In the genomic region with DNA sequence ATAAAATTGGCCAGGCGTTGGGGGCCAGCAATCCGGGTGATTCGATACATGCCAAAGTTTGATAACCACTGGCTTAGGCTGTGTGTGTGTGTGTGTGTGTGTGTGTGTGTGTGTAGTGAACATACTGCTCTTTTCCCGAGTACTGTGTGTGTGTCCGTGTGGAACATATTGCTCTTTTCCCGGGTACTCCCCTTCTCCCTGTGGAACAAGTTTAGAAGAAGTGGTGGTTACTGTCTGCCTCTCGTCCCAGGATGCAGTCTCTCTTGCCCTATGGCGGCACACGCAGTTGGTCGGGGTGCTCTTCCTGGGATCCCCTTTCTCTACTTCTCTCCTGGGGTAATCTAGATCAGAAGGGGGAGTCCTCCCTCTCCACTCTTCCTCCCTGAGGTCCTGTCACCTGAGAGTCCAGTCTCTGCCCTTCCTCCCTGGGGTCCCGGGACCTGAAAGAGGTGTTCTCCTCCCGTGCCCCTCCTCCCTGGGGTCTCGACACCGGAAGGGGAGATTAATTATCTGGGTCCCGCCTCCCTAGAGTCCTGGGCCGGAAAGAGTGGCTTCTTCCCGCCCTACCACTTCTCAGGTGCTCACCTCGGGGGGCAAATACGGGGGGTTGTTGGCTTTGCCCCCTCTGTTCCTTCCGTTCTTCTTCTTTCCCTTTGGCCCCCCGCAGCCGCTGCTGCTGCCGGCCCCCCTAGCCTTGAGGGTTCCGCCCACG, we compare ENCODE assay signal across 1 cellular context.
A peak's percentile ranks its signal among the peaks of the same experiment; 100 is the strongest.
TF ChIP-seq lines count a peak whose summit lies in the region.

No MANE protein-coding gene starts in this region.

TF ChIP-seq in HEK293, 187 proteins besides CTCF, POLR2A, EP300 and RAD21 (continued from another document and continues in another):
- TF ChIP-seq, protein P1, sequence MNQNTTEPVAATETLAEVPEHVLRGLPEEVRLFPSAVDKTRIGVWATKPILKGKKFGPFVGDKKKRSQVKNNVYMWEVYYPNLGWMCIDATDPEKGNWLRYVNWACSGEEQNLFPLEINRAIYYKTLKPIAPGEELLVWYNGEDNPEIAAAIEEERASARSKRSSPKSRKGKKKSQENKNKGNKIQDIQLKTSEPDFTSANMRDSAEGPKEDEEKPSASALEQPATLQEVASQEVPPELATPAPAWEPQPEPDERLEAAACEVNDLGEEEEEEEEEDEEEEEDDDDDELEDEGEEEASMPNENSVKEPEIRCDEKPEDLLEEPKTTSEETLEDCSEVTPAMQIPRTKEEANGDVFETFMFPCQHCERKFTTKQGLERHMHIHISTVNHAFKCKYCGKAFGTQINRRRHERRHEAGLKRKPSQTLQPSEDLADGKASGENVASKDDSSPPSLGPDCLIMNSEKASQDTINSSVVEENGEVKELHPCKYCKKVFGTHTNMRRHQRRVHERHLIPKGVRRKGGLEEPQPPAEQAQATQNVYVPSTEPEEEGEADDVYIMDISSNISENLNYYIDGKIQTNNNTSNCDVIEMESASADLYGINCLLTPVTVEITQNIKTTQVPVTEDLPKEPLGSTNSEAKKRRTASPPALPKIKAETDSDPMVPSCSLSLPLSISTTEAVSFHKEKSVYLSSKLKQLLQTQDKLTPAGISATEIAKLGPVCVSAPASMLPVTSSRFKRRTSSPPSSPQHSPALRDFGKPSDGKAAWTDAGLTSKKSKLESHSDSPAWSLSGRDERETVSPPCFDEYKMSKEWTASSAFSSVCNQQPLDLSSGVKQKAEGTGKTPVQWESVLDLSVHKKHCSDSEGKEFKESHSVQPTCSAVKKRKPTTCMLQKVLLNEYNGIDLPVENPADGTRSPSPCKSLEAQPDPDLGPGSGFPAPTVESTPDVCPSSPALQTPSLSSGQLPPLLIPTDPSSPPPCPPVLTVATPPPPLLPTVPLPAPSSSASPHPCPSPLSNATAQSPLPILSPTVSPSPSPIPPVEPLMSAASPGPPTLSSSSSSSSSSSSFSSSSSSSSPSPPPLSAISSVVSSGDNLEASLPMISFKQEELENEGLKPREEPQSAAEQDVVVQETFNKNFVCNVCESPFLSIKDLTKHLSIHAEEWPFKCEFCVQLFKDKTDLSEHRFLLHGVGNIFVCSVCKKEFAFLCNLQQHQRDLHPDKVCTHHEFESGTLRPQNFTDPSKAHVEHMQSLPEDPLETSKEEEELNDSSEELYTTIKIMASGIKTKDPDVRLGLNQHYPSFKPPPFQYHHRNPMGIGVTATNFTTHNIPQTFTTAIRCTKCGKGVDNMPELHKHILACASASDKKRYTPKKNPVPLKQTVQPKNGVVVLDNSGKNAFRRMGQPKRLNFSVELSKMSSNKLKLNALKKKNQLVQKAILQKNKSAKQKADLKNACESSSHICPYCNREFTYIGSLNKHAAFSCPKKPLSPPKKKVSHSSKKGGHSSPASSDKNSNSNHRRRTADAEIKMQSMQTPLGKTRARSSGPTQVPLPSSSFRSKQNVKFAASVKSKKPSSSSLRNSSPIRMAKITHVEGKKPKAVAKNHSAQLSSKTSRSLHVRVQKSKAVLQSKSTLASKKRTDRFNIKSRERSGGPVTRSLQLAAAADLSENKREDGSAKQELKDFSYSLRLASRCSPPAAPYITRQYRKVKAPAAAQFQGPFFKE (tag by site-specific recombination; IDR thresholded peaks at IDR 0.05; ENCODE audit: borderline replicate concordance) = no peak
- TF ChIP-seq ATF2 (tag by site-specific recombination; IDR thresholded peaks at IDR 0.05; ENCODE audit: low read depth) (no peak), ZBTB8A (tag by site-specific recombination; IDR thresholded peaks at IDR 0.05) (no peak), ZNF701 (tag by site-specific recombination; IDR thresholded peaks at IDR 0.05) (no peak), ZNF335 (tag by site-specific recombination; conservative IDR thresholded peaks at IDR 0.05) (peak; percentile 57), ZNF518A (tag by site-specific recombination; conservative IDR thresholded peaks at IDR 0.05; ENCODE audit: low read depth) (no peak), ZNF658 (tag by site-specific recombination; IDR thresholded peaks at IDR 0.05) (no peak), OVOL3 (tag by site-specific recombination; IDR thresholded peaks at IDR 0.05) (no peak), ZSCAN23 (tag by site-specific recombination; IDR thresholded peaks at IDR 0.05) (no peak), ZFHX2 (tag by site-specific recombination; conservative IDR thresholded peaks at IDR 0.05) (no peak), PRDM6 (tag by site-specific recombination; IDR thresholded peaks at IDR 0.05) (no peak), ZNF571 (tag by site-specific recombination; IDR thresholded peaks at IDR 0.05) (no peak), ZNF580 (tag by site-specific recombination; IDR thresholded peaks at IDR 0.05) (no peak), MEIS1 (CRISPR knock-in tag; IDR thresholded peaks at IDR 0.05; ENCODE audit: borderline replicate concordance) (no peak), ZNF423 (tag by site-specific recombination; IDR thresholded peaks at IDR 0.05) (0 out of 2 replicates have a peak, but pooled peaks have one; percentile 50), ZNF747 (tag by site-specific recombination; IDR thresholded peaks at IDR 0.05) (no peak), FEZF1 (tag by site-specific recombination; IDR thresholded peaks at IDR 0.05) (peak; percentile 96), ZNF114 (tag by site-specific recombination; IDR thresholded peaks at IDR 0.05) (no peak), ZNF596 (tag by site-specific recombination; IDR thresholded peaks at IDR 0.05) (no peak), OSR2 (tag by site-specific recombination; IDR thresholded peaks at IDR 0.05) (no peak), ZNF488 (tag by site-specific recombination; IDR thresholded peaks at IDR 0.05) (no peak), ZNF621 (tag by site-specific recombination; IDR thresholded peaks at IDR 0.05) (no peak), ZEB2 (tag by site-specific recombination; IDR thresholded peaks at IDR 0.05) (peak; percentile 35), ZNF600 (tag by site-specific recombination; IDR thresholded peaks at IDR 0.05) (peak; percentile 51; the same call in 1 of the 2 replicates), ZNF664 (tag by site-specific recombination; IDR thresholded peaks at IDR 0.05) (no peak), ZNF48 (tag by site-specific recombination; IDR thresholded peaks at IDR 0.05) (no peak), SP2 (tag by site-specific recombination; IDR thresholded peaks at IDR 0.05) (peak; percentile 67), ZNF202 (tag by site-specific recombination; IDR thresholded peaks at IDR 0.05; ENCODE audit: borderline replicate concordance) (no peak), ZSCAN16 (tag by site-specific recombination; IDR thresholded peaks at IDR 0.05) (no peak), ZNF324 (tag by site-specific recombination; IDR thresholded peaks at IDR 0.05) (no peak; the same call in 1 of the 2 replicates), ZNF341 (tag by site-specific recombination; IDR thresholded peaks at IDR 0.05; ENCODE audit: low read depth) (peak; percentile 96), ZNF211 (tag by site-specific recombination; IDR thresholded peaks at IDR 0.05; ENCODE audit: low read depth) (no peak), EGR2 (tag by site-specific recombination; IDR thresholded peaks at IDR 0.05; ENCODE audit: low read depth) (no peak), ZNF776 (tag by site-specific recombination; IDR thresholded peaks at IDR 0.05; ENCODE audit: borderline replicate concordance) (no peak)
- TF ChIP-seq, protein P2, sequence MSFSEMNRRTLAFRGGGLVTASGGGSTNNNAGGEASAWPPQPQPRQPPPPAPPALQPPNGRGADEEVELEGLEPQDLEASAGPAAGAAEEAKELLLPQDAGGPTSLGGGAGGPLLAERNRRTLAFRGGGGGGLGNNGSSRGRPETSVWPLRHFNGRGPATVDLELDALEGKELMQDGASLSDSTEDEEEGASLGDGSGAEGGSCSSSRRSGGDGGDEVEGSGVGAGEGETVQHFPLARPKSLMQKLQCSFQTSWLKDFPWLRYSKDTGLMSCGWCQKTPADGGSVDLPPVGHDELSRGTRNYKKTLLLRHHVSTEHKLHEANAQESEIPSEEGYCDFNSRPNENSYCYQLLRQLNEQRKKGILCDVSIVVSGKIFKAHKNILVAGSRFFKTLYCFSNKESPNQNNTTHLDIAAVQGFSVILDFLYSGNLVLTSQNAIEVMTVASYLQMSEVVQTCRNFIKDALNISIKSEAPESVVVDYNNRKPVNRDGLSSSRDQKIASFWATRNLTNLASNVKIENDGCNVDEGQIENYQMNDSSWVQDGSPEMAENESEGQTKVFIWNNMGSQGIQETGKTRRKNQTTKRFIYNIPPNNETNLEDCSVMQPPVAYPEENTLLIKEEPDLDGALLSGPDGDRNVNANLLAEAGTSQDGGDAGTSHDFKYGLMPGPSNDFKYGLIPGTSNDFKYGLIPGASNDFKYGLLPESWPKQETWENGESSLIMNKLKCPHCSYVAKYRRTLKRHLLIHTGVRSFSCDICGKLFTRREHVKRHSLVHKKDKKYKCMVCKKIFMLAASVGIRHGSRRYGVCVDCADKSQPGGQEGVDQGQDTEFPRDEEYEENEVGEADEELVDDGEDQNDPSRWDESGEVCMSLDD (tag by site-specific recombination; IDR thresholded peaks at IDR 0.05) = peak; percentile 95
- TF ChIP-seq, protein P3, sequence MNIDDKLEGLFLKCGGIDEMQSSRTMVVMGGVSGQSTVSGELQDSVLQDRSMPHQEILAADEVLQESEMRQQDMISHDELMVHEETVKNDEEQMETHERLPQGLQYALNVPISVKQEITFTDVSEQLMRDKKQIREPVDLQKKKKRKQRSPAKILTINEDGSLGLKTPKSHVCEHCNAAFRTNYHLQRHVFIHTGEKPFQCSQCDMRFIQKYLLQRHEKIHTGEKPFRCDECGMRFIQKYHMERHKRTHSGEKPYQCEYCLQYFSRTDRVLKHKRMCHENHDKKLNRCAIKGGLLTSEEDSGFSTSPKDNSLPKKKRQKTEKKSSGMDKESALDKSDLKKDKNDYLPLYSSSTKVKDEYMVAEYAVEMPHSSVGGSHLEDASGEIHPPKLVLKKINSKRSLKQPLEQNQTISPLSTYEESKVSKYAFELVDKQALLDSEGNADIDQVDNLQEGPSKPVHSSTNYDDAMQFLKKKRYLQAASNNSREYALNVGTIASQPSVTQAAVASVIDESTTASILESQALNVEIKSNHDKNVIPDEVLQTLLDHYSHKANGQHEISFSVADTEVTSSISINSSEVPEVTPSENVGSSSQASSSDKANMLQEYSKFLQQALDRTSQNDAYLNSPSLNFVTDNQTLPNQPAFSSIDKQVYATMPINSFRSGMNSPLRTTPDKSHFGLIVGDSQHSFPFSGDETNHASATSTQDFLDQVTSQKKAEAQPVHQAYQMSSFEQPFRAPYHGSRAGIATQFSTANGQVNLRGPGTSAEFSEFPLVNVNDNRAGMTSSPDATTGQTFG (tag by site-specific recombination; IDR thresholded peaks at IDR 0.05; ENCODE audit: borderline replicate concordance) = no peak
